1 cellular context compared by ENCODE assay signal in genomic region chr14:61381589-61381988, GRCh38.
TF ChIP-seq lines count a peak whose summit lies in the region.

No MANE protein-coding gene starts in this region.

TF ChIP-seq in GM12878, 131 proteins besides CTCF, POLR2A, EP300 and RAD21:
- peak; percentile 28; the same call in 1 of the 2 replicates for TF ChIP-seq NR2F1 (conservative IDR thresholded peaks at IDR 0.05)
- no peak for TF ChIP-seq KDM1A (IDR thresholded peaks at IDR 0.05; ENCODE audit: borderline replicate concordance)
- peak; percentile 43 to 83; a peak in 3 of 4 replicates for TF ChIP-seq BHLHE40 (IDR thresholded peaks at IDR 0.05; ENCODE audit: borderline replicate concordance in 1 of 2, low read depth in 2 of 2, low read length in 1 of 2)
- TF ChIP-seq ATF7 (IDR thresholded peaks at IDR 0.05; ENCODE audit: low read depth): 0 out of 2 replicates have a peak, but pooled peaks have one; percentile 15
- no peak for TF ChIP-seq SKIL (IDR thresholded peaks at IDR 0.05; ENCODE audit: low read depth, poor library complexity, severe bottlenecking)
- 0 out of 2 replicates have a peak, but pooled peaks have one; percentile 12 for TF ChIP-seq DPF2 (IDR thresholded peaks at IDR 0.05)
- peak; percentile 67 for TF ChIP-seq MEF2B (IDR thresholded peaks at IDR 0.05; ENCODE audit: partially characterized antibody, poor library complexity, severe bottlenecking)
- TF ChIP-seq, protein P1, sequence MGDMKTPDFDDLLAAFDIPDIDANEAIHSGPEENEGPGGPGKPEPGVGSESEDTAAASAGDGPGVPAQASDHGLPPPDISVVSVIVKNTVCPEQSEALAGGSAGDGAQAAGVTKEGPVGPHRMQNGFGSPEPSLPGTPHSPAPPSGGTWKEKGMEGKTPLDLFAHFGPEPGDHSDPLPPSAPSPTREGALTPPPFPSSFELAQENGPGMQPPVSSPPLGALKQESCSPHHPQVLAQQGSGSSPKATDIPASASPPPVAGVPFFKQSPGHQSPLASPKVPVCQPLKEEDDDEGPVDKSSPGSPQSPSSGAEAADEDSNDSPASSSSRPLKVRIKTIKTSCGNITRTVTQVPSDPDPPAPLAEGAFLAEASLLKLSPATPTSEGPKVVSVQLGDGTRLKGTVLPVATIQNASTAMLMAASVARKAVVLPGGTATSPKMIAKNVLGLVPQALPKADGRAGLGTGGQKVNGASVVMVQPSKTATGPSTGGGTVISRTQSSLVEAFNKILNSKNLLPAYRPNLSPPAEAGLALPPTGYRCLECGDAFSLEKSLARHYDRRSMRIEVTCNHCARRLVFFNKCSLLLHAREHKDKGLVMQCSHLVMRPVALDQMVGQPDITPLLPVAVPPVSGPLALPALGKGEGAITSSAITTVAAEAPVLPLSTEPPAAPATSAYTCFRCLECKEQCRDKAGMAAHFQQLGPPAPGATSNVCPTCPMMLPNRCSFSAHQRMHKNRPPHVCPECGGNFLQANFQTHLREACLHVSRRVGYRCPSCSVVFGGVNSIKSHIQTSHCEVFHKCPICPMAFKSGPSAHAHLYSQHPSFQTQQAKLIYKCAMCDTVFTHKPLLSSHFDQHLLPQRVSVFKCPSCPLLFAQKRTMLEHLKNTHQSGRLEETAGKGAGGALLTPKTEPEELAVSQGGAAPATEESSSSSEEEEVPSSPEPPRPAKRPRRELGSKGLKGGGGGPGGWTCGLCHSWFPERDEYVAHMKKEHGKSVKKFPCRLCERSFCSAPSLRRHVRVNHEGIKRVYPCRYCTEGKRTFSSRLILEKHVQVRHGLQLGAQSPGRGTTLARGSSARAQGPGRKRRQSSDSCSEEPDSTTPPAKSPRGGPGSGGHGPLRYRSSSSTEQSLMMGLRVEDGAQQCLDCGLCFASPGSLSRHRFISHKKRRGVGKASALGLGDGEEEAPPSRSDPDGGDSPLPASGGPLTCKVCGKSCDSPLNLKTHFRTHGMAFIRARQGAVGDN (IDR thresholded peaks at IDR 0.05): 0 out of 2 replicates have a peak, but pooled peaks have one; percentile 15
TF ChIP-seq in GM12878: peak in this region for 6.
